Comparison of ENCODE assay signal across 13 cellular contexts in the genomic region with DNA sequence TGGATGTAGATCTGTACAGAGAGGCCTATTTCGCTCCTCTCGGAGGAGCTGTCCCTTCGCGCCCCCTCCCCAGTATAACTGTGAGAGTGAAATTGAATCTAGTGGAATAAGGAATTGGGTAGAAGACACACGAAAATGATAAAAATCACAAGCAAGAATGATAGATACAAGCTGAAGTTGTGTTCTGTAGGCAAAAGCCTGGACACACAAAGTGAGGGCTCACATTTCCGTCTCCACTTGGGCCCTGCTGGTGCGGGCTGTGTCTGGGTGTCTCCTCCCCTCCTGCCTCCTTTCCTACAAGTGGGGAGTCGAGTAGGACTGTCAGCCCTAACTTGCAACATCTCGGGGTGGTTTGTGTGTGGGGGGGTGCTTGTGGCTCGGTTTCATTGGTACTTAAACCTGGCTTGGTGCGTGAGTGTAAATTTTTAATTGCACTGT. TPM values are rescaled to one million over a fixed set of nuclear protein-coding genes. Genes with fewer than 3 reads are reported as not detected.
DNase-seq lines count a peak whose midpoint lies in the region; ATAC-seq lines count a peak whose summit lies in the region.
"Had no signal": no experiment of that assay in that cellular context is flagged by ENCODE, and none has a peak within 500 bp of the region (broad histone marks: within the 10 kb centered on the region; RNA-seq: fewer than 3 reads in every experiment).

No MANE protein-coding gene starts in this region.

- H3K36me3 Mint-ChIP-seq in activated naive CD8-positive, alpha-beta T cell, result no peaks in the 10 kb centered on the region
- no peaks in the 10 kb centered on the region for H3K36me3 Mint-ChIP-seq in naive B cell

- H3K9me3 Mint-ChIP-seq in activated naive CD8-positive, alpha-beta T cell (ENCODE audit: low read depth), result no peaks in the 10 kb centered on the region
- peaks cover 0 to 23% (median 3%) of the 10 kb centered on the region in 7 donors for H3K9me3 Mint-ChIP-seq in naive B cell

- peaks cover 50% of the 10 kb centered on the region for H3K27me3 Mint-ChIP-seq in activated naive CD8-positive, alpha-beta T cell
- H3K27me3 Mint-ChIP-seq in naive B cell, result peaks cover 44 to 72% (median 61%) of the 10 kb centered on the region in 3 donors

- H3K27ac Mint-ChIP-seq in activated naive CD8-positive, alpha-beta T cell, result no peak overlapping the region
- H3K27ac Mint-ChIP-seq in naive B cell, result peak overlapping the region in 4 of 6 donors; percentile 41 to 96 (median 92)

- DNase-seq in NCI-H526 (lab: John Stamatoyannopoulos, UW), result peak; percentile 43 to 49
- DNase-seq in NCI-H526 treated with DMSO at 0.1 percent for 48 hours (lab: John Stamatoyannopoulos, UW), result no peak
- DNase-seq in GM04504 (ENCODE audit: low read depth), result peak; percentile 42
- DNase-seq in naive B cell, result no peak
- DNase-seq in activated gamma-delta T cell treated with Interleukin-2 at 50 U/mL for 16 hours, result no peak
- no peak for DNase-seq in NCI-H1048 (lab: John Stamatoyannopoulos, UW)
- DNase-seq: activated effector memory CD4-positive, alpha-beta T cell treated with Interleukin-2 at 50 U/mL for 16 hours; cortex of kidney; foreskin melanocyte; mammary epithelial cell; sigmoid colon had no signal

- H3K4me3 Mint-ChIP-seq in activated naive CD8-positive, alpha-beta T cell, result peak overlapping the region; percentile 67
- H3K4me3 Mint-ChIP-seq in naive B cell, result peak overlapping the region in 6 of 8 donors; percentile 29 to 82 (median 59)

- H3K4me1 Mint-ChIP-seq in activated naive CD8-positive, alpha-beta T cell (ENCODE audit: low read depth), result peaks cover 39% of the 10 kb centered on the region
- peaks cover 17 to 33% (median 20%) of the 10 kb centered on the region in 3 donors for H3K4me1 Mint-ChIP-seq in naive B cell

- ATAC-seq in naive B cell (ENCODE audit: low read depth in 2 of 2), result no peak
- ATAC-seq in HG03139 (IDR thresholded peaks at IDR 0.05; ENCODE audit: unreplicated experiment), result no peak

RNA-seq across cellular contexts. Expression of a gene that starts 0.5 kb away (rescaled TPM):
- not detected for polyA plus RNA-seq in naive B cell (ENCODE audit: low read depth in 6 of 6)
- polyA plus RNA-seq: mammary epithelial cell, sigmoid colon had no signal

Comparison
In these comparisons a context has a peak if more than half of its experiments do, and no peak if none do; other contexts are left out.
1. DNase-seq: peak in NCI-H526 (2 of 2) and GM04504 (single experiment); none in NCI-H526 treated with DMSO at 0.1 percent for 48 hours (single experiment), naive B cell (single experiment), activated gamma-delta T cell treated with Interleukin-2 at 50 U/mL for 16 hours (single experiment) and NCI-H1048 (single experiment).